Comparison of ENCODE assay signal across 18 cellular contexts in genomic region chr6:118467181-118467580, GRCh38.
DNase-seq lines count a peak whose midpoint lies in the region; ATAC-seq and TF ChIP-seq lines count a peak whose summit lies in the region.
"Had no signal": no experiment of that assay in that cellular context is flagged by ENCODE, and none has a peak within 500 bp of the region (broad histone marks: within the 10 kb centered on the region; RNA-seq: fewer than 3 reads in every experiment).

No MANE protein-coding gene starts in this region.

- no peaks in the 10 kb centered on the region for H3K27me3 Mint-ChIP-seq in activated CD4-positive, alpha-beta T cell treated with anti-CD3 and anti-CD28 coated beads for 36 hours
- H3K27me3 Mint-ChIP-seq: dendritic cell treated with granulocyte-macrophage colony-stimulating factor and Interleukin-4, amounts not matched to agents 40 ng/mL and 50 ng/mL, for 4 days had no signal

- ATAC-seq in activated CD4-positive, alpha-beta T cell treated with anti-CD3 and anti-CD28 coated beads for 36 hours = peak; percentile 95
- ATAC-seq in GM21447 (IDR thresholded peaks at IDR 0.05; ENCODE audit: unreplicated experiment) = peak; percentile 77
- peak; percentile 80 for ATAC-seq in HG03039 (IDR thresholded peaks at IDR 0.05; ENCODE audit: unreplicated experiment)
- ATAC-seq in stimulated activated effector memory CD8-positive, alpha-beta T cell treated with anti-CD3 and anti-CD28 coated beads, Interleukin-12 subunit alpha, Interleukin-12 subunit beta, amount 100 ng/mL, for 72 hours = peak; percentile 91
- ATAC-seq: A549 had no signal

- POLR2A ChIA-PET in activated CD4-positive, alpha-beta T cell treated with anti-CD3 and anti-CD28 coated beads for 36 hours (lab: Charles Lee) = interaction anchor here (0.6 kb wide), 1 partner anchor 37 kb away, joined by 3 read pairs; no protein-coding TSS in a partner anchor

- H3K4me3 ChIP-seq in ovary = no peak overlapping the region
- H3K4me3 ChIP-seq: A549, transverse colon had no signal

- no peak for TF ChIP-seq CTCF in ovary (IDR thresholded peaks at IDR 0.05)

- H3K4me1 Mint-ChIP-seq in activated CD4-positive, alpha-beta T cell treated with anti-CD3 and anti-CD28 coated beads for 36 hours = peaks cover 11% of the 10 kb centered on the region
- H3K4me1 Mint-ChIP-seq in stimulated activated effector memory CD8-positive, alpha-beta T cell treated with anti-CD3 and anti-CD28 coated beads, Interleukin-12 subunit alpha, Interleukin-12 subunit beta, amount 100 ng/mL, for 72 hours = peaks cover 16% of the 10 kb centered on the region

- intact Hi-C loops in activated CD4-positive, alpha-beta T cell treated with anti-CD3 and anti-CD28 coated beads for 36 hours (cut with DNase I, micrococcal nuclease) = no loop called here
- intact Hi-C loops in ovary (cut with DNase I) = no loop called here

- no peak overlapping the region for H3K27ac ChIP-seq in ovary
- H3K27ac ChIP-seq: A549, neutrophil, transverse colon had no signal

- no peak for DNase-seq in activated CD4-positive, alpha-beta T cell treated with anti-CD3 and anti-CD28 coated beads for 36 hours
- DNase-seq in activated CD4-positive, alpha-beta T cell treated with anti-CD3 and anti-CD28 coated beads, Interleukin-2, amount 50 U/mL, for 1 hour = no peak
- no peak for DNase-seq in stimulated activated effector memory CD8-positive, alpha-beta T cell treated with anti-CD3 and anti-CD28 coated beads, Interleukin-12 subunit alpha, Interleukin-12 subunit beta, amount 100 ng/mL, for 72 hours (ENCODE audit: low spot score in 2 of 2)
- DNase-seq in NCI-H2171 treated with DMSO at 0.1 percent for 48 hours (lab: John Stamatoyannopoulos, UW) (no peak), SHP77 treated with DMSO at 0.1 percent for 48 hours (lab: John Stamatoyannopoulos, UW) (no peak), ovary (no peak)
- DNase-seq: amniotic stem cell, KG1, mammary epithelial cell, NCI-H1694 treated with DMSO at 0.1 percent for 48 hours, Right ventricle myocardium superior, small intestine, transverse colon had no signal

- no peak overlapping the region for H3K4me3 Mint-ChIP-seq in activated CD4-positive, alpha-beta T cell treated with anti-CD3 and anti-CD28 coated beads for 36 hours
- no peak overlapping the region for H3K4me3 Mint-ChIP-seq in stimulated activated effector memory CD8-positive, alpha-beta T cell treated with anti-CD3 and anti-CD28 coated beads, Interleukin-12 subunit alpha, Interleukin-12 subunit beta, amount 100 ng/mL, for 72 hours
- H3K4me3 Mint-ChIP-seq: dendritic cell treated with granulocyte-macrophage colony-stimulating factor and Interleukin-4, amounts not matched to agents 40 ng/mL and 50 ng/mL, for 4 days had no signal

- no peak for TF ChIP-seq EP300 in ovary (IDR thresholded peaks at IDR 0.05)

- H3K27me3 ChIP-seq in ovary = no peaks in the 10 kb centered on the region
- H3K27me3 ChIP-seq: neutrophil, transverse colon had no signal

- CTCF ChIA-PET in activated CD4-positive, alpha-beta T cell treated with anti-CD3 and anti-CD28 coated beads for 36 hours (lab: Charles Lee) = no interaction called here

- TF ChIP-seq POLR2A in ovary (IDR thresholded peaks at IDR 0.05) = no peak

- H3K4me1 ChIP-seq in ovary (ENCODE audit: insufficient read depth) = no peaks in the 10 kb centered on the region
- H3K4me1 ChIP-seq: transverse colon had no signal

- H3K9me3 Mint-ChIP-seq in activated CD4-positive, alpha-beta T cell treated with anti-CD3 and anti-CD28 coated beads for 36 hours (ENCODE audit: low read depth) = no peaks in the 10 kb centered on the region
- H3K9me3 Mint-ChIP-seq in stimulated activated effector memory CD8-positive, alpha-beta T cell treated with anti-CD3 and anti-CD28 coated beads, Interleukin-12 subunit alpha, Interleukin-12 subunit beta, amount 100 ng/mL, for 72 hours = no peaks in the 10 kb centered on the region
- H3K9me3 Mint-ChIP-seq: dendritic cell treated with granulocyte-macrophage colony-stimulating factor and Interleukin-4, amounts not matched to agents 40 ng/mL and 50 ng/mL, for 4 days had no signal

- no peaks in the 10 kb centered on the region for H3K9me3 ChIP-seq in ovary
- H3K9me3 ChIP-seq: A549, neutrophil, transverse colon had no signal

- no peaks in the 10 kb centered on the region for H3K36me3 ChIP-seq in ovary

- peak overlapping the region; percentile 4 for H3K27ac Mint-ChIP-seq in activated CD4-positive, alpha-beta T cell treated with anti-CD3 and anti-CD28 coated beads for 36 hours
- peak overlapping the region; percentile 0 for H3K27ac Mint-ChIP-seq in stimulated activated effector memory CD8-positive, alpha-beta T cell treated with anti-CD3 and anti-CD28 coated beads, Interleukin-12 subunit alpha, Interleukin-12 subunit beta, amount 100 ng/mL, for 72 hours
- H3K27ac Mint-ChIP-seq: dendritic cell treated with granulocyte-macrophage colony-stimulating factor and Interleukin-4, amounts not matched to agents 40 ng/mL and 50 ng/mL, for 4 days had no signal

- H3K36me3 Mint-ChIP-seq in activated CD4-positive, alpha-beta T cell treated with anti-CD3 and anti-CD28 coated beads for 36 hours (ENCODE audit: low read depth) = peaks cover 53% of the 10 kb centered on the region
- peaks cover 80% of the 10 kb centered on the region for H3K36me3 Mint-ChIP-seq in stimulated activated effector memory CD8-positive, alpha-beta T cell treated with anti-CD3 and anti-CD28 coated beads, Interleukin-12 subunit alpha, Interleukin-12 subunit beta, amount 100 ng/mL, for 72 hours
